28 cellular contexts compared by ENCODE assay signal in genomic region chr20:9302073-9302425, GRCh38.
DNase-seq lines count a peak whose midpoint lies in the region; ATAC-seq and TF ChIP-seq lines count a peak whose summit lies in the region.
"Had no signal": no experiment of that assay in that cellular context is flagged by ENCODE, and none has a peak within 500 bp of the region (broad histone marks: within the 10 kb centered on the region; RNA-seq: fewer than 3 reads in every experiment).

No MANE protein-coding gene starts in this region.

- H3K4me1 ChIP-seq in left ventricle myocardium inferior (peaks cover 33% of the 10 kb centered on the region), neural progenitor cell (peaks cover 5% of the 10 kb centered on the region)
- H3K4me1 ChIP-seq: BLaER1 had no signal

- H3F3A ChIP-seq in neural progenitor cell (ENCODE audit: low read depth), result no peaks in the 10 kb centered on the region

- H3K27me3 ChIP-seq in left ventricle myocardium inferior (ENCODE audit: low read depth), result no peaks in the 10 kb centered on the region
- H3K27me3 ChIP-seq in neural progenitor cell, result no peaks in the 10 kb centered on the region
- H3K27me3 ChIP-seq: BLaER1, ovary, SJSA1 had no signal

- no peak overlapping the region for H3K4me2 ChIP-seq in neural progenitor cell
- H3K4me2 ChIP-seq: BLaER1 had no signal

- H3K9ac ChIP-seq in neural progenitor cell, result no peak overlapping the region
- H3K9ac ChIP-seq: BLaER1 had no signal

- TF ChIP-seq CTCF in Calu3 (IDR thresholded peaks at IDR 0.05; ENCODE audit: unreplicated experiment) (no peak), VCaP (conservative IDR thresholded peaks at IDR 0.05) (no peak), left ventricle myocardium inferior (IDR thresholded peaks at IDR 0.05; ENCODE audit: borderline replicate concordance) (no peak), neural progenitor cell (IDR thresholded peaks at IDR 0.05) (no peak)

- H3K4me3 Mint-ChIP-seq in Calu3 (ENCODE audit: low read depth, unreplicated experiment) (peak overlapping the region; percentile 52), neural progenitor cell (no peak overlapping the region)
- H3K4me3 Mint-ChIP-seq: activated CD8-positive, alpha-beta T cell treated with anti-CD3 and anti-CD28 coated beads, Interleukin-2, amount 10 ng/mL, durations not matched to agents 7 days and 5 days; activated naive CD8-positive, alpha-beta T cell treated with anti-CD3 and anti-CD28 coated beads for 36 hours; natural killer cell had no signal

- H3K9me3 ChIP-seq in left ventricle myocardium inferior (replicated peaks) (no peaks in the 10 kb centered on the region), neural progenitor cell (ENCODE audit: low read depth) (no peaks in the 10 kb centered on the region)
- H3K9me3 ChIP-seq: BLaER1, ovary, SJSA1, thoracic aorta had no signal

- no peak for DNase-seq in Calu3
- no peak for DNase-seq in left ventricle myocardium inferior
- DNase-seq in neural progenitor cell (ENCODE audit: low spot score), result no peak
- no peak for DNase-seq in GOT3 (lab: John Stamatoyannopoulos, UW)
- DNase-seq in HUDEP-2 (lab: John Stamatoyannopoulos, UW; ENCODE audit: unreplicated experiment in 76 of 76), result no peak
- DNase-seq: activated CD4-positive, alpha-beta T cell treated with anti-CD3 and anti-CD28 coated beads for 4 hours; activated CD8-positive, alpha-beta T cell treated with anti-CD3 and anti-CD28 coated beads, Interleukin-2, amount 10 ng/mL, durations not matched to agents 7 days and 5 days; activated effector memory CD4-positive, alpha-beta T cell treated with Interleukin-2 at 50 U/mL for 16 hours; activated naive CD8-positive, alpha-beta T cell treated with anti-CD3 and anti-CD28 coated beads for 36 hours; cortex of kidney; effector memory CD4-positive, alpha-beta T cell; Karpas-422; natural killer cell; NCI-H1436; NCI-H2227 treated with DMSO at 0.1 percent for 48 hours; ovary; retina; stimulated activated CD4-positive, alpha-beta T cell treated with anti-CD3 and anti-CD28 coated beads, Interleukin-1b, Interleukin-23, amount 100 ng/mL, for 48 hours; stimulated activated naive CD8-positive, alpha-beta T cell treated with anti-CD3 and anti-CD28 coated beads, Interleukin-15, Interleukin-2, amounts not matched to agents 100 U/mL and 50 U/mL, for 24 hours; T1000; WERI-Rb-1 had no signal

- H3K27me3 Mint-ChIP-seq in Calu3 (ENCODE audit: unreplicated experiment) (no peaks in the 10 kb centered on the region), neural progenitor cell (ENCODE audit: insufficient read depth, low read depth) (no peaks in the 10 kb centered on the region)
- H3K27me3 Mint-ChIP-seq: activated naive CD8-positive, alpha-beta T cell treated with anti-CD3 and anti-CD28 coated beads for 36 hours had no signal

- H3K36me3 Mint-ChIP-seq in Calu3 (ENCODE audit: insufficient read depth, unreplicated experiment), result no peaks in the 10 kb centered on the region
- no peaks in the 10 kb centered on the region for H3K36me3 Mint-ChIP-seq in neural progenitor cell
- H3K36me3 Mint-ChIP-seq: activated naive CD8-positive, alpha-beta T cell treated with anti-CD3 and anti-CD28 coated beads for 36 hours; natural killer cell had no signal

- H3K9me3 Mint-ChIP-seq in Calu3 (ENCODE audit: low read depth, unreplicated experiment) (peaks cover 2% of the 10 kb centered on the region), neural progenitor cell (no peaks in the 10 kb centered on the region)
- H3K9me3 Mint-ChIP-seq: activated naive CD8-positive, alpha-beta T cell treated with anti-CD3 and anti-CD28 coated beads for 36 hours had no signal

- no peak overlapping the region for H2AFZ ChIP-seq in neural progenitor cell (replicated peaks)

- ATAC-seq in HG02571 (IDR thresholded peaks at IDR 0.05; ENCODE audit: unreplicated experiment) (no peak), HG02938 (IDR thresholded peaks at IDR 0.05; ENCODE audit: unreplicated experiment) (no peak)
- ATAC-seq: activated CD8-positive, alpha-beta T cell treated with anti-CD3 and anti-CD28 coated beads, Interleukin-2, amount 10 ng/mL, durations not matched to agents 7 days and 5 days; natural killer cell; stimulated activated naive CD8-positive, alpha-beta T cell treated with anti-CD3 and anti-CD28 coated beads, Interleukin-15, Interleukin-2, amounts not matched to agents 100 U/mL and 50 U/mL, for 24 hours had no signal

- no peak overlapping the region for H3K4me3 ChIP-seq in left ventricle myocardium inferior
- H3K4me3 ChIP-seq in neural progenitor cell, result no peak overlapping the region
- H3K4me3 ChIP-seq: BLaER1, ovary, SJSA1, thoracic aorta had no signal

- no peaks in the 10 kb centered on the region for H3K79me2 ChIP-seq in neural progenitor cell (ENCODE audit: low read depth)

- no peaks in the 10 kb centered on the region for H3K36me3 ChIP-seq in left ventricle myocardium inferior
- H3K36me3 ChIP-seq in neural progenitor cell, result no peaks in the 10 kb centered on the region
- H3K36me3 ChIP-seq: BLaER1, ovary, SJSA1, thoracic aorta, WERI-Rb-1 had no signal

- H4K20me1 ChIP-seq in neural progenitor cell (ENCODE audit: low read depth), result no peaks in the 10 kb centered on the region
- H4K20me1 ChIP-seq: BLaER1 had no signal

- no TSS peak for BruUV-seq in Calu3 (replicated peaks; lab: Mats Ljungman, UMichigan)

- H3K27ac ChIP-seq in VCaP (peak overlapping the region; percentile 52), left ventricle myocardium inferior (replicated peaks) (peak overlapping the region; percentile 65), neural progenitor cell (peak overlapping the region; percentile 39)
- H3K27ac ChIP-seq: BLaER1, epithelial cell of prostate, ovary, SJSA1, thoracic aorta, WERI-Rb-1 had no signal

- H3K4me1 Mint-ChIP-seq in Calu3 (ENCODE audit: low read depth, unreplicated experiment), result peaks cover 57% of the 10 kb centered on the region
- H3K4me1 Mint-ChIP-seq in neural progenitor cell, result peaks cover 20% of the 10 kb centered on the region
- H3K4me1 Mint-ChIP-seq: activated naive CD8-positive, alpha-beta T cell treated with anti-CD3 and anti-CD28 coated beads for 36 hours; natural killer cell had no signal

- intact Hi-C loops in Calu3 (cut with micrococcal nuclease; ENCODE audit: unreplicated experiment), result no loop called here
- intact Hi-C loops in left ventricle myocardium inferior (cut with micrococcal nuclease), result no loop called here

- H3K27ac Mint-ChIP-seq in Calu3 (ENCODE audit: unreplicated experiment) (peak overlapping the region; percentile 90), neural progenitor cell (no peak overlapping the region)
- H3K27ac Mint-ChIP-seq: activated CD8-positive, alpha-beta T cell treated with anti-CD3 and anti-CD28 coated beads, Interleukin-2, amount 10 ng/mL, durations not matched to agents 7 days and 5 days; activated naive CD8-positive, alpha-beta T cell treated with anti-CD3 and anti-CD28 coated beads for 36 hours; natural killer cell had no signal

- CTCF ChIA-PET in Calu3 (lab: Charles Lee), result no interaction called here
